In the genomic region with DNA sequence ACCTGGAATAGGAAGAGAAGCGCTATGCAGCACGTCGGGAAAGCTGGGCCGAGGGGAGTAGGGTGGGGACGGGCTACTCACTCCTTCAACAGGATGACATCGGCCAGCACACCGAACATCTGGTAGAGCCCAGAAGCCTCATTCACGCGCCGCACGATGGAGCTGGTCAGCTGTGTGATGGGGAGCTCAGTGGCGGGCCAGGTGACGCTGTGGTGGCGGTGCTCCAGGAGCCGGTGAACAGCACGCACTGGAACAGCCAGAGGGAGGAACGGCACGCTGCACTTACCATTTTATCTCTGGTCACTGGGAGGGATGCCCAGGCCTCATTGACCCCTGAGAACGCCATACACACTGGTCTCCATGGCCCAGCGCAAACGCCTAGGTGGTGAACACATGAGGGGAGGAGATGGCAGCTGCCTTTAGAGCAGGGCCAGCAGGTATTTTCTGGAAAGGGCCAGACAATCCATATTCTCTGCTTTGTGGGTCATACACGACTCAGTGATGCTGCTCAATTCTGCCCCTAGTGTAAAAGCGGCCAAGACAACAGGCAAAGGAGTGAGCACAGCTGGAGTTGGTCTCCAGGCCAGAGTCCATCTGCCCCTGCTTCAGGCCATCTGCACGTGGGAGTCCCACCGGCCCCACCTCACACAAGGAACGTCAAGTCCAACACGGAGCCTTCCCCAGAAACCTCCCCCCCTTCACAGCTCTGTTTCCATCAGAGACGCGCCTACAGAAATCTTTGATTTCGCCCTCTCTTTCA, we compare ENCODE assay signal across 1 cellular context.
TF ChIP-seq lines count a peak whose summit lies in the region.

No MANE protein-coding gene starts in this region.

TF ChIP-seq in GM23338, 12 proteins besides CTCF, POLR2A, EP300 and RAD21:
- TF ChIP-seq ZNF331 (CRISPR knock-in tag; IDR thresholded peaks at IDR 0.05; ENCODE audit: low read depth), result no peak
- no peak for TF ChIP-seq EZH2phosphoT487 (IDR thresholded peaks at IDR 0.05; ENCODE audit: unreplicated experiment)
- TF ChIP-seq EZH2 (IDR thresholded peaks at IDR 0.05; ENCODE audit: low read depth, unreplicated experiment), result no peak
- no peak for TF ChIP-seq STAT1 (IDR thresholded peaks at IDR 0.05; ENCODE audit: unreplicated experiment)
- no peak for TF ChIP-seq NANOG (IDR thresholded peaks at IDR 0.05; ENCODE audit: borderline replicate concordance)
- no peak for TF ChIP-seq JUNB (IDR thresholded peaks at IDR 0.05; ENCODE audit: unreplicated experiment)
- TF ChIP-seq POLR2AphosphoS5 (IDR thresholded peaks at IDR 0.05; ENCODE audit: low read depth), result no peak
- TF ChIP-seq ZNF462 (CRISPR knock-in tag; IDR thresholded peaks at IDR 0.05), result no peak
- TF ChIP-seq, protein P1, sequence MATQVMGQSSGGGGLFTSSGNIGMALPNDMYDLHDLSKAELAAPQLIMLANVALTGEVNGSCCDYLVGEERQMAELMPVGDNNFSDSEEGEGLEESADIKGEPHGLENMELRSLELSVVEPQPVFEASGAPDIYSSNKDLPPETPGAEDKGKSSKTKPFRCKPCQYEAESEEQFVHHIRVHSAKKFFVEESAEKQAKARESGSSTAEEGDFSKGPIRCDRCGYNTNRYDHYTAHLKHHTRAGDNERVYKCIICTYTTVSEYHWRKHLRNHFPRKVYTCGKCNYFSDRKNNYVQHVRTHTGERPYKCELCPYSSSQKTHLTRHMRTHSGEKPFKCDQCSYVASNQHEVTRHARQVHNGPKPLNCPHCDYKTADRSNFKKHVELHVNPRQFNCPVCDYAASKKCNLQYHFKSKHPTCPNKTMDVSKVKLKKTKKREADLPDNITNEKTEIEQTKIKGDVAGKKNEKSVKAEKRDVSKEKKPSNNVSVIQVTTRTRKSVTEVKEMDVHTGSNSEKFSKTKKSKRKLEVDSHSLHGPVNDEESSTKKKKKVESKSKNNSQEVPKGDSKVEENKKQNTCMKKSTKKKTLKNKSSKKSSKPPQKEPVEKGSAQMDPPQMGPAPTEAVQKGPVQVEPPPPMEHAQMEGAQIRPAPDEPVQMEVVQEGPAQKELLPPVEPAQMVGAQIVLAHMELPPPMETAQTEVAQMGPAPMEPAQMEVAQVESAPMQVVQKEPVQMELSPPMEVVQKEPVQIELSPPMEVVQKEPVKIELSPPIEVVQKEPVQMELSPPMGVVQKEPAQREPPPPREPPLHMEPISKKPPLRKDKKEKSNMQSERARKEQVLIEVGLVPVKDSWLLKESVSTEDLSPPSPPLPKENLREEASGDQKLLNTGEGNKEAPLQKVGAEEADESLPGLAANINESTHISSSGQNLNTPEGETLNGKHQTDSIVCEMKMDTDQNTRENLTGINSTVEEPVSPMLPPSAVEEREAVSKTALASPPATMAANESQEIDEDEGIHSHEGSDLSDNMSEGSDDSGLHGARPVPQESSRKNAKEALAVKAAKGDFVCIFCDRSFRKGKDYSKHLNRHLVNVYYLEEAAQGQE (IDR thresholded peaks at IDR 0.05; ENCODE audit: unreplicated experiment), result no peak
- TF ChIP-seq ZNF114 (CRISPR knock-in tag; IDR thresholded peaks at IDR 0.05), result no peak
- no peak for TF ChIP-seq ETS1 (IDR thresholded peaks at IDR 0.05)
- TF ChIP-seq CREB1 (CRISPR knock-in tag; IDR thresholded peaks at IDR 0.05; ENCODE audit: low read depth), result no peak
